ENCODE assay signal across 2 cellular contexts in the genomic region with DNA sequence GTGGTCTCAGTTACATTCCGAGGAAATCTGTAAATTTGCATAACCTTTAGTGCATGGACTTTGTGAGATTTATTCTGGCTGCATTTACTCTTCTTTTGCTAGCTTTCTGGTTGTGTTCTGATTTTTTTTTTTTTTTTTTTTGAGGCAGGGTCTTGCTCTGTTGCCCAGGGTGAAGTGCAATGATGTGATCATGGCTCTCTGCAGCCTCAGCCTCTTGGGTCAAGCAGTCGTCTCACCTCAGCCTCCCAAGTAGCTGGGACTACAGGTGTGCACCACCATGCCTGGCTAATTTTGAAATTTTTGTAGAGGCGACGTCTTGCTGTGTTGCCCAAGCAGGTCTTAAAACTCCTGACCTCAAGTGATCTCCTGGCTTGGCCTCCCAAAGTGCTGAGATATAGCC.
A peak's percentile ranks its signal among the peaks of the same experiment; 100 is the strongest.
TF ChIP-seq lines count a peak whose summit lies in the region.

No MANE protein-coding gene starts in this region.

TF ChIP-seq in HEK293, 187 proteins besides CTCF, POLR2A, EP300 and RAD21:
- TF ChIP-seq ZNF121 (tag by site-specific recombination; IDR thresholded peaks at IDR 0.05) (peak; percentile 59), YY2 (tag by site-specific recombination; IDR thresholded peaks at IDR 0.05) (no peak), ZNF416 (tag by site-specific recombination; IDR thresholded peaks at IDR 0.05) (no peak)
- TF ChIP-seq, protein P1, sequence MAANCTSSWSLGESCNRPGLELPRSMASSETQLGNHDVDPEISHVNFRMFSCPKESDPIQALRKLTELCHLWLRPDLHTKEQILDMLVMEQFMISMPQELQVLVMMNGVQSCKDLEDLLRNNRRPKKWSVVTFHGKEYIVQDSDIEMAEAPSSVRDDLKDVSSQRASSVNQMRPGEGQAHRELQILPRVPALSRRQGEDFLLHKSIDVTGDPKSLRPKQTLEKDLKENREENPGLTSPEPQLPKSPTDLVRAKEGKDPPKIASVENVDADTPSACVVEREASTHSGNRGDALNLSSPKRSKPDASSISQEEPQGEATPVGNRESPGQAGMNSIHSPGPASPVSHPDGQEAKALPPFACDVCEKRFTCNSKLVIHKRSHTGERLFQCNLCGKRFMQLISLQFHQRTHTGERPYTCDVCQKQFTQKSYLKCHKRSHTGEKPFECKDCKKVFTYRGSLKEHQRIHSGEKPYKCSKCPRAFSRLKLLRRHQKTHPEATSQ (tag by site-specific recombination; IDR thresholded peaks at IDR 0.05) = no peak

TF ChIP-seq in K562, 482 proteins besides CTCF, POLR2A, EP300 and RAD21:
- no peak for TF ChIP-seq CAMTA2 (CRISPR knock-in tag; conservative IDR thresholded peaks at IDR 0.05)
- no peak for TF ChIP-seq ZFPM2 (CRISPR knock-in tag; IDR thresholded peaks at IDR 0.05)
- peak; percentile 90 for TF ChIP-seq ZNF121 (CRISPR knock-in tag; conservative IDR thresholded peaks at IDR 0.05)
- TF ChIP-seq CSDE1 (IDR thresholded peaks at IDR 0.05) = no peak
- peak; percentile 20 for TF ChIP-seq RBM25 (IDR thresholded peaks at IDR 0.05; ENCODE audit: low read depth, low read length, severe bottlenecking)
- TF ChIP-seq SMARCA5 (IDR thresholded peaks at IDR 0.05) = 0 out of 2 replicates have a peak, but pooled peaks have one; percentile 25
TF ChIP-seq in K562: peak in this region for 3.
